In the genomic region with DNA sequence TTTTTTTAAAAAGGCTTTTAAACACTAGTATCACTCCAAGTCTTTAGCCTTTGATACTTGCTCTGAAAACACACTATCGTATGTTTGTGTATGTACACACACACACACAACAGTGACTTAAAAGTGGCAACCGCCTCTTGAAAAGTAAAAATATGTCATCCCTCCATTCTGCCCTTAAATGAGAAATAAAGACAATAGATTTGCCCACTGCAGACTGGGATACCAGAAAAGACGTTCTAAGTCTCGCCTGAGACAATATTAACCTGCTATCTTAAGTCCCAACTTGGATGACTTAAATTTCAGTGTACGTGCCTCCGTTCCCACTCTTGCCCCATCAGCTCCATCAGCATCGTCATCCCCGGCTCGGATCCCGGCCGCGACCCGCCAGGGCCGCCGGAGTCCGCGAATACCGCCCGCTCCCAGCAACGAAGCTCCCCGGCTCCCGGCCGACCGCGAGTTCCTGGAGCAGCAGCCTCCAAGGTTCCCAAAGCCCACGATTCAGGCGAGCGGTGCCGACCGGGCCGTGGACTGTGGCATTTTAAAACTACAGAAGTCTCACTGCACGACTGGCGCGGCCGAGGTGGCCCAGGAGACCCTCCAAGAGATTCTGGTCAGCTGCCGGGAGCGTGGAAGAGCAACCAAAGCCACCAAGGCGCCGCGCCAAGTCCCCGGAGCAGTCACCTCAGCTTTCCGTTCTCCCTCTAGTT, we compare ENCODE assay signal across 1 cellular context.
TF ChIP-seq lines count a peak whose summit lies in the region.

No MANE protein-coding gene starts in this region.

TF ChIP-seq in H1, 55 proteins besides CTCF, POLR2A, EP300 and RAD21:
- TF ChIP-seq TBP (IDR thresholded peaks at IDR 0.05; ENCODE audit: low read depth, low read length) (no peak; the same call in 1 of the 2 replicates), BCL11A (IDR thresholded peaks at IDR 0.05; ENCODE audit: low read depth in 2 of 2, low read length in 2 of 2) (no peak), JUND (IDR thresholded peaks at IDR 0.05; ENCODE audit: low read length) (no peak), ZNF274 (IDR thresholded peaks at IDR 0.05; ENCODE audit: borderline replicate concordance, extremely low read depth, low read length) (no peak), SP4 (IDR thresholded peaks at IDR 0.05; ENCODE audit: low read length) (no peak), CBX8 (IDR thresholded peaks at IDR 0.05; ENCODE audit: borderline replicate concordance, low read depth, low read length) (no peak), CTBP2 (IDR thresholded peaks at IDR 0.05; ENCODE audit: borderline replicate concordance, insufficient read depth, insufficient read length, low read length) (no peak), EZH2 (IDR thresholded peaks at IDR 0.05; ENCODE audit: low read depth, low read length, severe bottlenecking) (no peak), CHD2 (IDR thresholded peaks at IDR 0.05; ENCODE audit: low read length) (no peak), SIX5 (IDR thresholded peaks at IDR 0.05; ENCODE audit: low read depth, low read length) (no peak), GABPA (IDR thresholded peaks at IDR 0.05; ENCODE audit: borderline replicate concordance, insufficient read depth, low read length) (no peak), RFX5 (IDR thresholded peaks at IDR 0.05; ENCODE audit: borderline replicate concordance, low read depth, low read length) (no peak), SIRT6 (IDR thresholded peaks at IDR 0.05; ENCODE audit: low read length) (no peak), CREB1 (IDR thresholded peaks at IDR 0.05) (no peak), FOSL1 (IDR thresholded peaks at IDR 0.05; ENCODE audit: insufficient read depth, low read depth, low read length) (no peak), CEBPB (IDR thresholded peaks at IDR 0.05; ENCODE audit: low read depth, low read length) (no peak), SRF (IDR thresholded peaks at IDR 0.05; ENCODE audit: low read depth, low read length) (no peak)
- TF ChIP-seq, protein P1, sequence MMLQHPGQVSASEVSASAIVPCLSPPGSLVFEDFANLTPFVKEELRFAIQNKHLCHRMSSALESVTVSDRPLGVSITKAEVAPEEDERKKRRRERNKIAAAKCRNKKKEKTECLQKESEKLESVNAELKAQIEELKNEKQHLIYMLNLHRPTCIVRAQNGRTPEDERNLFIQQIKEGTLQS (IDR thresholded peaks at IDR 0.05; ENCODE audit: insufficient read depth, low read depth, low read length), result no peak
- TF ChIP-seq, protein P2, sequence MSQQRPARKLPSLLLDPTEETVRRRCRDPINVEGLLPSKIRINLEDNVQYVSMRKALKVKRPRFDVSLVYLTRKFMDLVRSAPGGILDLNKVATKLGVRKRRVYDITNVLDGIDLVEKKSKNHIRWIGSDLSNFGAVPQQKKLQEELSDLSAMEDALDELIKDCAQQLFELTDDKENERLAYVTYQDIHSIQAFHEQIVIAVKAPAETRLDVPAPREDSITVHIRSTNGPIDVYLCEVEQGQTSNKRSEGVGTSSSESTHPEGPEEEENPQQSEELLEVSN (IDR thresholded peaks at IDR 0.05), result no peak
